11 cellular contexts compared by ENCODE assay signal in genomic region chr13:40205771-40206240, GRCh38.
DNase-seq lines count a peak whose midpoint lies in the region; ATAC-seq and TF ChIP-seq lines count a peak whose summit lies in the region.
"Had no signal": no experiment of that assay in that cellular context is flagged by ENCODE, and none has a peak within 500 bp of the region (broad histone marks: within the 10 kb centered on the region; RNA-seq: fewer than 3 reads in every experiment).

No MANE protein-coding gene starts in this region.

- peaks cover 13% of the 10 kb centered on the region for H3F3A ChIP-seq in DOHH2 (ENCODE audit: control insufficient read depth, insufficient read depth)

- TF ChIP-seq POLR2A in gastrocnemius medialis (IDR thresholded peaks at IDR 0.05), result no peak

- peak overlapping the region; percentile 82 for H3K4me2 ChIP-seq in DOHH2 (ENCODE audit: low read length)

- TF ChIP-seq CTCF in DOHH2 (IDR thresholded peaks at IDR 0.05; ENCODE audit: low read depth, low read length, poor library complexity, severe bottlenecking), result no peak
- no peak for TF ChIP-seq CTCF in gastrocnemius medialis (IDR thresholded peaks at IDR 0.05 in 4 of 5, conservative IDR thresholded peaks at IDR 0.05 in 1 of 5)

- H3K4me1 ChIP-seq in DOHH2 (ENCODE audit: control insufficient read depth, low read length) (peaks cover 72% of the 10 kb centered on the region), gastrocnemius medialis (peaks cover 5 to 10% of the 10 kb centered on the region in 2 donors)
- H3K4me1 ChIP-seq in effector memory CD4-positive, alpha-beta T cell (ENCODE audit: control insufficient read depth, insufficient read depth, low read length, poor library complexity, severe bottlenecking), result peaks cover 22% of the 10 kb centered on the region
- H3K4me1 ChIP-seq: Caco-2 had no signal

- H3K9me3 ChIP-seq in DOHH2 (ENCODE audit: control insufficient read depth, insufficient read depth, low read length) (peaks cover 5% of the 10 kb centered on the region; the same call in 1 of the 2 replicates), gastrocnemius medialis (no peaks in the 10 kb centered on the region)
- no peaks in the 10 kb centered on the region for H3K9me3 ChIP-seq in effector memory CD4-positive, alpha-beta T cell (ENCODE audit: control insufficient read depth, low read length)
- H3K9me3 ChIP-seq: upper lobe of right lung had no signal

- peak overlapping the region; percentile 88 for H3K27ac ChIP-seq in DOHH2 (ENCODE audit: low read depth, low read length)
- H3K27ac ChIP-seq in effector memory CD4-positive, alpha-beta T cell (ENCODE audit: insufficient read depth, low read length, poor library complexity, severe bottlenecking), result peak overlapping the region; percentile 64
- H3K27ac ChIP-seq in gastrocnemius medialis, result peak overlapping the region; percentile 22 to 59 (median 34)

- peak; percentile 6 for ATAC-seq in activated CD4-positive, CD25-positive, alpha-beta regulatory T cell treated with anti-CD3 and anti-CD28 coated beads, Interleukin-2, amount 50 U/mL, for 24 hours
- ATAC-seq in gastrocnemius medialis (no peak), HG03025 (IDR thresholded peaks at IDR 0.05; ENCODE audit: low FRiP score, unreplicated experiment) (no peak)
- ATAC-seq: left lobe of liver had no signal

- intact Hi-C loops in gastrocnemius medialis (cut with DNase I; ENCODE audit: low total_unique reads), result no loop called here

- no peaks in the 10 kb centered on the region for H3K79me2 ChIP-seq in DOHH2 (ENCODE audit: control insufficient read depth, low read length)

- peaks cover 13% of the 10 kb centered on the region for H3K36me3 ChIP-seq in DOHH2 (ENCODE audit: control insufficient read depth, low read length)
- H3K36me3 ChIP-seq in effector memory CD4-positive, alpha-beta T cell (ENCODE audit: control insufficient read depth, insufficient read depth, low read length), result no peaks in the 10 kb centered on the region
- H3K36me3 ChIP-seq in gastrocnemius medialis, result no peaks in the 10 kb centered on the region
- H3K36me3 ChIP-seq: upper lobe of right lung had no signal

- no peak for DNase-seq in effector memory CD4-positive, alpha-beta T cell
- no peak for DNase-seq in gastrocnemius medialis
- DNase-seq in epidermal melanocyte (ENCODE audit: insufficient read length, low spot score), result no peak
- no peak for DNase-seq in cerebellar nuclear complex (lab: John Stamatoyannopoulos, UW)
- DNase-seq in G401 (ENCODE audit: low spot score), result no peak
- DNase-seq: Caco-2, upper lobe of right lung had no signal

- H3K27me3 ChIP-seq in DOHH2 (ENCODE audit: control insufficient read depth, low read length), result no peaks in the 10 kb centered on the region
- H3K27me3 ChIP-seq in effector memory CD4-positive, alpha-beta T cell (replicated peaks; ENCODE audit: control insufficient read depth, insufficient read depth, low read length, poor library complexity, severe bottlenecking), result no peaks in the 10 kb centered on the region
- H3K27me3 ChIP-seq in gastrocnemius medialis, result no peaks in the 10 kb centered on the region
- H3K27me3 ChIP-seq: upper lobe of right lung had no signal

- H3K4me3 ChIP-seq in DOHH2 (ENCODE audit: low read length) (peak overlapping the region; percentile 60), gastrocnemius medialis (no peak overlapping the region)
- H3K4me3 ChIP-seq in effector memory CD4-positive, alpha-beta T cell (ENCODE audit: insufficient read depth, low read depth, low read length, poor library complexity, severe bottlenecking), result no peak overlapping the region
- H3K4me3 ChIP-seq: upper lobe of right lung had no signal

- in situ Hi-C loops in gastrocnemius medialis (cut with MboI; ENCODE audit: low sequenced_read_pairs in 4 of 4) (no loop called here), G401 (cut with HindIII; ENCODE audit: low sequenced_read_pairs) (no loop called here)

- H3K9me2 ChIP-seq in DOHH2 (replicated peaks; ENCODE audit: control insufficient read depth, low read length), result no peaks in the 10 kb centered on the region

- no peaks in the 10 kb centered on the region for H4K20me1 ChIP-seq in DOHH2 (ENCODE audit: control insufficient read depth, insufficient read depth, low read depth, low read length)

Comparison
In these comparisons a context has a peak if more than half of its experiments do, and no peak if none do; other contexts are left out.
1. H3K27ac ChIP-seq: peak in every context shown above with its lines; median percentile 88 in DOHH2; 64 in effector memory CD4-positive, alpha-beta T cell; 34 in gastrocnemius medialis.
2. ATAC-seq: peak in activated CD4-positive, CD25-positive, alpha-beta regulatory T cell treated with anti-CD3 and anti-CD28 coated beads, Interleukin-2, amount 50 U/mL, for 24 hours (2 of 2); none in gastrocnemius medialis (0 of 2) and HG03025 (single experiment).